9 cellular contexts compared by ENCODE assay signal in the genomic region with DNA sequence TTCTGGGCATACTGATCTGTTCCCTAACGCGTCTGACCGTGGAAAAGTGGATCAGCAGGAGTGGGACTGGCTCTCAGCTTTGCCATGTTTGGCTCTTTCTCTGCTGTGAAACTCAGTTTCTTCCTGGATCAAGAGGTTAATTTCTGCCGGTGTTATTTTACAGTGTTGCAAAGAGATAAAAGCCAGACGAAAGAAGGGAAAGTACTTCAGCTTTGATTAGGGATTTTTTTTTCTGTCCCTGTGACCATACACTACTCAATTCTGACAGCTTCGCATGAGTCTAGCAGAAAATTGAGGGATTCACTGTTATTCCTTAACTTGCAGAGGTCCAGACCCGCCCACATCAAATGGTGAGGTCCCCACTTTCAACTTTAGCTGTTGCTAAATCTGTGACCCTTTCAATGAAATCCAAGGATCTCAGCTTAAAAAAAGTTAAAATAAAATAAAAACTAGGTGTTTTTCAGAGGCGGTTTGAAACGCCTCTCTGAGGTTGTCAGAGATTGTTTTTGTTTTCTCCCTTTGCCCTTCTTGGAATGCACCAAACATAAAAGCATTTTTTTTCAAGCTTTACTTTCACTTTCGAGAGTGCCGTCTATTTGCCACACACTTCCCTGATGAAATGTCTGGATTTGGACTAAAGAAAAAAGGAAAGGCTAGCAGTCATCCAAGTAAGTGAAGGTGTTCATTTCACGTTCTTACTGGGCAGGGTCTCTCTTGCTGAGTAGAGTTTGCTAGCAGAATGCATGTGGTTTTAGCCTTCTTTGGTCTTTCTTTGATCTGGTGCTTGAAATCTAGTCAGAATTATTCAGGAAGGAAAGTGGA.
DNase-seq lines count a peak whose midpoint lies in the region; ATAC-seq and TF ChIP-seq lines count a peak whose summit lies in the region.
"Had no signal": no experiment of that assay in that cellular context is flagged by ENCODE, and none has a peak within 500 bp of the region (broad histone marks: within the 10 kb centered on the region; RNA-seq: fewer than 3 reads in every experiment).

A gene (plus strand): TSS at position 576 of the 822 bp plus-strand sequence. CDS start 7,464 bp downstream, outside the sequence.

- H3K27me3 Mint-ChIP-seq in activated naive CD4-positive, alpha-beta T cell treated with anti-CD3 and anti-CD28 coated beads, Interleukin-2, amount 50 U/mL, for 24 hours: peaks cover 6% of the 10 kb centered on the region

- no peaks in the 10 kb centered on the region for H3K36me3 ChIP-seq in parathyroid adenoma (ENCODE audit: control insufficient read depth, insufficient read depth, low read length)

- H2AFZ ChIP-seq in parathyroid adenoma: peak within 1 kb of the TSS; percentile 78

- peak within 1 kb of the TSS; percentile 83 for H3K4me3 ChIP-seq in parathyroid adenoma (ENCODE audit: low read depth, low read length)

- H3K9me3 Mint-ChIP-seq in activated naive CD4-positive, alpha-beta T cell treated with anti-CD3 and anti-CD28 coated beads, Interleukin-2, amount 50 U/mL, for 24 hours: no peaks in the 10 kb centered on the region

- peak within 1 kb of the TSS; percentile 70 for H3K4me3 Mint-ChIP-seq in activated naive CD4-positive, alpha-beta T cell treated with anti-CD3 and anti-CD28 coated beads, Interleukin-2, amount 50 U/mL, for 24 hours

- H3K9ac ChIP-seq in parathyroid adenoma: no peak within 1 kb of the TSS

- H3K27ac Mint-ChIP-seq in activated naive CD4-positive, alpha-beta T cell treated with anti-CD3 and anti-CD28 coated beads, Interleukin-2, amount 50 U/mL, for 24 hours: peak within 1 kb of the TSS; percentile 64

- peak within 1 kb of the TSS; percentile 91 for H3K4me2 ChIP-seq in parathyroid adenoma (ENCODE audit: low read length)

- no peak for DNase-seq in activated naive CD4-positive, alpha-beta T cell treated with Interleukin-2 at 50 U/mL for 16 hours
- peak; percentile 27 for DNase-seq in SW480 (ENCODE audit: low spot score)
- DNase-seq in fibroblast of peridontal ligament (ENCODE audit: extremely low read depth): peak; percentile 64
- DNase-seq in GM20000 (ENCODE audit: low spot score): no peak

- no peak for ATAC-seq in HG02642 (IDR thresholded peaks at IDR 0.05; ENCODE audit: poor library complexity, unreplicated experiment)
- no peak for ATAC-seq in GM21381 (IDR thresholded peaks at IDR 0.05; ENCODE audit: unreplicated experiment)

- H3K4me1 Mint-ChIP-seq in activated naive CD4-positive, alpha-beta T cell treated with anti-CD3 and anti-CD28 coated beads, Interleukin-2, amount 50 U/mL, for 24 hours: peaks cover 22% of the 10 kb centered on the region

- H3K27me3 ChIP-seq in parathyroid adenoma (ENCODE audit: control insufficient read depth, insufficient read depth, low read length): no peaks in the 10 kb centered on the region

- H3K36me3 Mint-ChIP-seq in activated naive CD4-positive, alpha-beta T cell treated with anti-CD3 and anti-CD28 coated beads, Interleukin-2, amount 50 U/mL, for 24 hours: no peaks in the 10 kb centered on the region

- H3K9me3 ChIP-seq in parathyroid adenoma (ENCODE audit: control insufficient read depth, low read length): no peaks in the 10 kb centered on the region

- H3K79me2 ChIP-seq in parathyroid adenoma: no peaks in the 10 kb centered on the region

- no peaks in the 10 kb centered on the region for H3K4me1 ChIP-seq in parathyroid adenoma

- H3K27ac ChIP-seq in parathyroid adenoma: no peak within 1 kb of the TSS
- H3K27ac ChIP-seq: epithelial cell of prostate had no signal

- TF ChIP-seq CTCF in parathyroid adenoma (IDR thresholded peaks at IDR 0.05): no peak
- no peak for TF ChIP-seq CTCF in GM20000 (IDR thresholded peaks at IDR 0.05; ENCODE audit: extremely low read depth, missing control alignments)

Comparison
In these comparisons a context has a peak if more than half of its experiments do, and no peak if none do; other contexts are left out.
1. DNase-seq: peak in SW480 (single experiment) and fibroblast of peridontal ligament (single experiment); none in activated naive CD4-positive, alpha-beta T cell treated with Interleukin-2 at 50 U/mL for 16 hours (single experiment) and GM20000 (single experiment).